Comparison of ENCODE assay signal across 11 cellular contexts in the genomic region with DNA sequence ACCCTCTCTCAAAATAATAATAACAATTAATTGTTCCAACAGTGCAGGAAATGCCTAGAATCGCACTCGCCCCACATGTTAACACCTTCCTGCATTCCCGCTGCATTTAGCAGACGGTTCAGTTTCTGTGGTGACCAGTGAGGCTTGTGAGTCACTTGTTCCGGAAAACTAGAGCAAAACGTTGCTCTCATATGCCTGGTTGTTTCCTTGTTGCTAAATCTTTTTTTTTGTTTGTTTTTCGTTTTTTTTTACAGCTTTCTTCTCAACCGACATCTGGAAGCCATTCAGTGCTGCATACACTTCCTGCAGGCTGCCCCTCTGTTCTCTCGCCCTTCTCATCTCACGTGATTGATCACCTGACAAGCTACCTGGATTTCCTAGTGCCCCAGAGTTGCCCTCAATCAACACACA. TPM values are rescaled to one million over a fixed set of nuclear protein-coding genes. Genes with fewer than 3 reads are reported as not detected.
DNase-seq lines count a peak whose midpoint lies in the region; ATAC-seq, FAIRE-seq and TF ChIP-seq lines count a peak whose summit lies in the region.
"Had no signal": no experiment of that assay in that cellular context is flagged by ENCODE, and none has a peak within 500 bp of the region (broad histone marks: within the 10 kb centered on the region; RNA-seq: fewer than 3 reads in every experiment).

No MANE protein-coding gene starts in this region.

- ATAC-seq in K562: no peak
- peak; percentile 62 for ATAC-seq in left lung
- ATAC-seq in HG03159 (IDR thresholded peaks at IDR 0.05; ENCODE audit: unreplicated experiment): no peak
- no peak for ATAC-seq in HG02973 (IDR thresholded peaks at IDR 0.05; ENCODE audit: unreplicated experiment)

- no peaks in the 10 kb centered on the region for H3K79me2 ChIP-seq in K562 (ENCODE audit: control insufficient read depth, insufficient read depth, low read length)

- CTCF ChIA-PET in K562 (lab: Yijun Ruan, JAX; ENCODE audit: low intra/inter-chr PET ratio): no interaction called here

- H3K27me3 ChIP-seq in K562 (ENCODE audit: control insufficient read depth in 2 of 2, insufficient read depth in 2 of 2, low read length in 2 of 2) (peaks cover 5 to 51% of the 10 kb centered on the region in 2 experiments), left lung (peaks cover 0 to 4% of the 10 kb centered on the region in 2 donors)

- no peak for TF ChIP-seq POLR2A in K562 (conservative IDR thresholded peaks at IDR 0.05)

- no peaks in the 10 kb centered on the region for H4K20me1 ChIP-seq in K562 (replicated peaks; ENCODE audit: control insufficient read depth, insufficient read depth, low read length)

- no peak overlapping the region for H2AFZ ChIP-seq in K562 (ENCODE audit: low read depth, low read length)

- no peak for TF ChIP-seq EP300 in K562 (IDR thresholded peaks at IDR 0.05; ENCODE audit: low read length)

- H3K9ac ChIP-seq in K562 (ENCODE audit: insufficient read depth in 1 of 2, low read depth in 2 of 2, low read length in 2 of 2): no peak overlapping the region

- in situ Hi-C loops in K562 (cut with MboI): no loop called here

- no peak for FAIRE-seq in K562 (lab: Jason Lieb, UNC)

- TF ChIP-seq CTCF in AG10803 (conservative IDR thresholded peaks at IDR 0.05; ENCODE audit: low read length) (no peak), K562 (IDR thresholded peaks at IDR 0.05 in 2 of 3, conservative IDR thresholded peaks at IDR 0.05 in 1 of 3; ENCODE audit: insufficient read depth in 2 of 3, low read depth in 1 of 3, low read length in 3 of 3) (no peak), left lung (IDR thresholded peaks at IDR 0.05) (no peak)

- WGBS in K562 (ENCODE audit: insufficient coverage, low coverage, missing lambda C conversion rate): 1% methylated on average over 10 of the region's 10 CpGs

- H3K9me3 ChIP-seq in K562 (replicated peaks; ENCODE audit: control insufficient read depth, insufficient read depth, low read depth, low read length) (no peaks in the 10 kb centered on the region), left lung (no peaks in the 10 kb centered on the region)

- intact Hi-C loops in K562 (cut with micrococcal nuclease) (no loop called here), left lung (cut with DNase I) (no loop called here)

- H3K36me3 ChIP-seq in K562 (ENCODE audit: control insufficient read depth, insufficient read depth, low read length) (no peaks in the 10 kb centered on the region), left lung (no peaks in the 10 kb centered on the region)

- POLR2A ChIA-PET in K562 (lab: Yijun Ruan, JAX): interaction anchor here (0.6 kb wide), 1 partner anchor 38 kb away, joined by 3 read pairs; no protein-coding TSS in a partner anchor

- no peaks in the 10 kb centered on the region for H3K9me1 ChIP-seq in K562 (ENCODE audit: control insufficient read depth, insufficient read depth, low read length)

- DNase-seq in AG10803 (ENCODE audit: low read depth) (peak; percentile 90), LHCN-M2 (ENCODE audit: low read depth) (peak; percentile 35), K562 (ENCODE audit: extremely low read depth in 1 of 4, low spot score in 3 of 4) (no peak), left lung (no peak), caudate nucleus (lab: John Stamatoyannopoulos, UW) (no peak), NCI-H2081 (lab: John Stamatoyannopoulos, UW) (no peak)
- DNase-seq: effector CD8-positive, alpha-beta T cell; naive B cell; NCI-H226 had no signal

- H3K4me3 ChIP-seq in AG10803 (ENCODE audit: low read length) (no peak overlapping the region), K562 (no peak overlapping the region), left lung (no peak overlapping the region)

- no TSS peak for BruUV-seq in K562 (replicated peaks; lab: Mats Ljungman, UMichigan)

- TF ChIP-seq RAD21 in K562 (CRISPR knock-in tag; conservative IDR thresholded peaks at IDR 0.05 in 1 of 2, IDR thresholded peaks at IDR 0.05 in 1 of 2): no peak

- H3K27ac ChIP-seq in K562 (ENCODE audit: extremely low read depth, low read depth, low read length): no peak overlapping the region
- peak overlapping the region; percentile 17 to 64 for H3K27ac ChIP-seq in left lung
- no peak overlapping the region for H3K27ac ChIP-seq in caudate nucleus (ENCODE audit: low read depth, low read length)

- no peak overlapping the region for H3K4me2 ChIP-seq in K562 (ENCODE audit: insufficient read depth, low read length)

- H3K4me1 ChIP-seq in K562 (replicated peaks in 1 of 2; ENCODE audit: control insufficient read depth in 2 of 2, insufficient read depth in 2 of 2, low read length in 2 of 2): no peaks in the 10 kb centered on the region
- no peaks in the 10 kb centered on the region for H3K4me1 ChIP-seq in left lung

TF ChIP-seq in K562, 482 proteins besides CTCF, POLR2A, EP300 and RAD21:
- TF ChIP-seq ARID2 (IDR thresholded peaks at IDR 0.05): no peak
- TF ChIP-seq HNRNPH1 (optimal IDR thresholded peaks at IDR 0.05; ENCODE audit: low read depth, low read length): no peak
- TF ChIP-seq, protein P1, sequence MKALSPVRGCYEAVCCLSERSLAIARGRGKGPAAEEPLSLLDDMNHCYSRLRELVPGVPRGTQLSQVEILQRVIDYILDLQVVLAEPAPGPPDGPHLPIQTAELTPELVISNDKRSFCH (CRISPR knock-in tag; IDR thresholded peaks at IDR 0.05): no peak
- TF ChIP-seq, protein P1 (tag; IDR thresholded peaks at IDR 0.05): no peak
- no peak for TF ChIP-seq NFIX (CRISPR knock-in tag; IDR thresholded peaks at IDR 0.05; ENCODE audit: low read depth)
- no peak for TF ChIP-seq POLR2AphosphoS5 (IDR thresholded peaks at IDR 0.05; ENCODE audit: control insufficient read depth, insufficient read depth, low read depth, low read length)
- TF ChIP-seq, protein P2, sequence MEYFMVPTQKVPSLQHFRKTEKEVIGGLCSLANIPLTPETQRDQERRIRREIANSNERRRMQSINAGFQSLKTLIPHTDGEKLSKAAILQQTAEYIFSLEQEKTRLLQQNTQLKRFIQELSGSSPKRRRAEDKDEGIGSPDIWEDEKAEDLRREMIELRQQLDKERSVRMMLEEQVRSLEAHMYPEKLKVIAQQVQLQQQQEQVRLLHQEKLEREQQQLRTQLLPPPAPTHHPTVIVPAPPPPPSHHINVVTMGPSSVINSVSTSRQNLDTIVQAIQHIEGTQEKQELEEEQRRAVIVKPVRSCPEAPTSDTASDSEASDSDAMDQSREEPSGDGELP (CRISPR knock-in tag; IDR thresholded peaks at IDR 0.05; ENCODE audit: borderline replicate concordance): no peak
- no peak for TF ChIP-seq RUNX1 (IDR thresholded peaks at IDR 0.05; ENCODE audit: low read depth)
- 0 out of 2 replicates have a peak, but pooled peaks have one; percentile 25 for TF ChIP-seq L3MBTL2 (IDR thresholded peaks at IDR 0.05)
- TF ChIP-seq, protein P3, sequence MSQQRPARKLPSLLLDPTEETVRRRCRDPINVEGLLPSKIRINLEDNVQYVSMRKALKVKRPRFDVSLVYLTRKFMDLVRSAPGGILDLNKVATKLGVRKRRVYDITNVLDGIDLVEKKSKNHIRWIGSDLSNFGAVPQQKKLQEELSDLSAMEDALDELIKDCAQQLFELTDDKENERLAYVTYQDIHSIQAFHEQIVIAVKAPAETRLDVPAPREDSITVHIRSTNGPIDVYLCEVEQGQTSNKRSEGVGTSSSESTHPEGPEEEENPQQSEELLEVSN (IDR thresholded peaks at IDR 0.05; ENCODE audit: borderline replicate concordance in 1 of 2, extremely low read depth in 1 of 2, insufficient read depth in 1 of 2, insufficient read length in 1 of 2, low read depth in 1 of 2, low read length in 1 of 2, poor library complexity in 1 of 2, severe bottlenecking in 1 of 2): peak in 1 of 2 experiments; percentile 76
- no peak for TF ChIP-seq BACH1 (tag; IDR thresholded peaks at IDR 0.05)

RNA-seq across cellular contexts. Expression of a gene that starts 56.9 kb away (rescaled TPM):
- total RNA-seq in LHCN-M2 (2014; rRNA removed) (not detected in 2 replicates), K562 (2014; rRNA removed) (not detected in 2 replicates), K562 (2014; rRNA removed; fragmentation: Illumina TruSeq; extraction: Trizol) (not detected in 2 replicates), K562 (2015; rRNA removed; fragmentation: Illumina TruSeq; extraction: Trizol) (not detected in 2 replicates), K562 (2021) (0.20 TPM in 2 replicates), left lung (100 to 1,000 TPM in 1 of 2 donors, 10 to 100 TPM in 1; 56.8 to 137 TPM)
- polyA plus RNA-seq in LHCN-M2 (2012): not detected
- total RNA-seq in K562 (2011; cell fraction: chromatin; rRNA removed; ENCODE audit: low replicate concordance): not detected in 2 replicates
- total RNA-seq in K562 (2011; cell fraction: nucleolus; rRNA removed): not detected in 2 replicates
- not detected in 2 replicates for total RNA-seq in K562 (2011; cell fraction: nucleoplasm; rRNA removed)
- polyA plus RNA-seq in K562 (2011; rRNA removed) (not detected in 2 replicates), K562 (2014; fragmentation: Illumina TruSeq; extraction: Trizol) (not detected in 2 replicates), K562 (2014; fragmentation: Nextera tagmentation; extraction: Ambion mirVana) (not detected), K562 (2014; rRNA removed) (not detected in 2 replicates)
- not detected in 2 replicates for polyA plus RNA-seq in K562 (2011; cell fraction: cytosol; rRNA removed)
- not detected in 2 replicates for polyA plus RNA-seq in K562 (2011; cell fraction: nucleus; rRNA removed)
- polyA plus RNA-seq in K562 (2012): 0.04 TPM in 1 of 2 replicates, not detected in the other
- not detected in 2 replicates for polyA minus RNA-seq in K562 (2011; rRNA and poly(A)+ RNA removed)
- not detected in 2 replicates for polyA minus RNA-seq in K562 (2011; cell fraction: cytosol; rRNA and poly(A)+ RNA removed)
- not detected in 2 replicates for polyA minus RNA-seq in K562 (2011; cell fraction: nucleus; rRNA and poly(A)+ RNA removed)

Comparison
In these comparisons a context has a peak if more than half of its experiments do, and no peak if none do; other contexts are left out.
1. DNase-seq: peak in AG10803 (single experiment) and LHCN-M2 (single experiment); none in K562 (0 of 4), left lung (0 of 2), caudate nucleus (0 of 61) and NCI-H2081 (0 of 2).
2. H3K27ac ChIP-seq: peak in left lung (2 of 2); none in K562 (single experiment) and caudate nucleus (single experiment).
3. RNA of a gene that starts 56.9 kb away (total RNA-seq): 56.8 to 137 TPM in left lung; not detected in LHCN-M2 and 0.20 TPM in K562; every median in the first group is over 10 times any median in the second.